In the genomic region with DNA sequence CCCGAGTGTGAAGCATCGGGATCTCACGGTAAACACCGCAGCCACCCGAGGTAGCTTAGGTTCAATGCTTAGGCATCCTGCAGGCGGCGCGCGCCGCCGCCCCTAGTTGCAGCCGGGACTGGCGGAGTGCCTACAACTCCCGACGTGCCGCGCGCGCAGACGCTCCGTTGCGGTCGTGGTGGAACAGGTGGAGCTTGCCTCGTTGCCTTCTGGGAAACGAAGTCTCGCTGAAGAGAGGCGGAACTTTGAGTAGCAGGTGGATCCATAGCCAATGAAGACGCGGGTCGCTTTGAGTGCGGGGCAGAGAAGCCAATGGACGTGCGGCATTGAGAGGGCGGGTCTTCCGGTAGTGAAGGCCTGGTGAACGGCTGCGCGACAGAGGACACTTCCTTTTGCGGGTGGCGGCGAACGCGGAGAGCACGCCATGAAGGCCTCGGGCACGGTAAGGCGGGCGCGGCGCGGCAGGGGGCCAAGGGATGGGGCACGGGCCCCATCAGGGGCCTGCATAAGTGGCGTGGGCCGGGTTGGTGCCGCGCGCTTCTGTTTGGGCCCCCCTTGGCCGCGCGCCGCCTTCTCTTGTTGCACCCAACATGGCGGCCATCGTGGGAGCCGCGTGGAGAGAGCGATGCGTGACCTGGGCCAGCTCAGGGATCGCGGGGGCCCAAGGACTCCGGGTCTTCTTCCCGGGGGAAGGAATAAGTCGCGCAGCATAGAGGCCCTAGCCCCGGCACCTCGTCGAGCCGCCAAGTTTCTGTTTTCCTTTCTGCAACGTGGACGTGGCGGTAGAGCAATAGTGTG, we compare ENCODE assay signal across 8 cellular contexts. TPM values are rescaled to one million over a fixed set of nuclear protein-coding genes. Genes with fewer than 3 reads are reported as not detected.
A peak's percentile ranks its signal among the peaks of the same experiment; 100 is the strongest.
DNase-seq lines count a peak whose midpoint lies in the region; ATAC-seq and TF ChIP-seq lines count a peak whose summit lies in the region.

A gene (plus strand): TSS at position 378 of the 798 bp plus-strand sequence. CDS start 47 bp downstream, at position 425.

- H3K27ac ChIP-seq in osteoblast (ENCODE audit: low read depth, low read length) (peak within 1 kb of the TSS; percentile 90), thymus (ENCODE audit: low read depth) (peak within 1 kb of the TSS; percentile 67)

- peaks cover 26% of the 10 kb centered on the region for H3K4me1 Mint-ChIP-seq in activated naive CD8-positive, alpha-beta T cell (ENCODE audit: low read depth)

- peak within 1 kb of the TSS; percentile 100 for H3K27ac Mint-ChIP-seq in activated naive CD8-positive, alpha-beta T cell

- H3K4me3 Mint-ChIP-seq in activated naive CD8-positive, alpha-beta T cell, result peak within 1 kb of the TSS; percentile 98

- peak; percentile 83 for ATAC-seq in HG02588 (IDR thresholded peaks at IDR 0.05; ENCODE audit: unreplicated experiment)

- H3K9me3 Mint-ChIP-seq in activated naive CD8-positive, alpha-beta T cell (ENCODE audit: low read depth), result no peaks in the 10 kb centered on the region

- H3K4me1 ChIP-seq in osteoblast (ENCODE audit: insufficient read depth, low read length), result peaks cover 16% of the 10 kb centered on the region
- peaks cover 11% of the 10 kb centered on the region for H3K4me1 ChIP-seq in thymus (ENCODE audit: control insufficient read depth, insufficient read depth, low read length)

- peak; percentile 97 for DNase-seq in GM10266 (ENCODE audit: extremely low spot score)
- peak; percentile 100 for DNase-seq in NCI-H1092 (lab: John Stamatoyannopoulos, UW)
- peak; percentile 99 for DNase-seq in SKM-1 (lab: John Stamatoyannopoulos, UW; ENCODE audit: unreplicated experiment)
- peak; percentile 100 for DNase-seq in glomerular visceral epithelial cell (ENCODE audit: extremely low spot score)
- DNase-seq in osteoblast (ENCODE audit: insufficient read length, low spot score, missing footprints), result peak; percentile 99

- H3K36me3 ChIP-seq in osteoblast (ENCODE audit: insufficient read depth, low read length), result peaks cover 36% of the 10 kb centered on the region
- H3K36me3 ChIP-seq in thymus (ENCODE audit: control insufficient read depth, insufficient read depth), result peaks cover 37% of the 10 kb centered on the region

- peak within 1 kb of the TSS; percentile 92 for H2AFZ ChIP-seq in osteoblast (ENCODE audit: low read length)

- peaks cover 44% of the 10 kb centered on the region for H4K20me1 ChIP-seq in osteoblast (ENCODE audit: insufficient read depth, low read length)

- TF ChIP-seq CTCF in GM10266 (IDR thresholded peaks at IDR 0.05; ENCODE audit: control insufficient read depth, insufficient read depth, low read depth, missing control alignments) (peak; percentile 93), osteoblast (IDR thresholded peaks at IDR 0.05; ENCODE audit: extremely low read depth, low read depth, low read length) (peak; percentile 87)

- WGBS in thymus, result under 1% methylated on average over 80 of the region's 80 CpGs

- H3K79me2 ChIP-seq in osteoblast (ENCODE audit: insufficient read depth, low read length), result peaks cover 34% of the 10 kb centered on the region

- H3K27me3 Mint-ChIP-seq in activated naive CD8-positive, alpha-beta T cell, result no peaks in the 10 kb centered on the region

- H3K27me3 ChIP-seq in osteoblast (ENCODE audit: insufficient read depth, low read length) (no peaks in the 10 kb centered on the region), thymus (ENCODE audit: control insufficient read depth, insufficient read depth) (no peaks in the 10 kb centered on the region)

- H3K36me3 Mint-ChIP-seq in activated naive CD8-positive, alpha-beta T cell, result peaks cover 20% of the 10 kb centered on the region

- H3K4me3 ChIP-seq in osteoblast (ENCODE audit: insufficient read depth, low read length), result peak within 1 kb of the TSS; percentile 100
- H3K4me3 ChIP-seq in thymus (ENCODE audit: low read length), result peak within 1 kb of the TSS; percentile 97

- no peaks in the 10 kb centered on the region for H3K9me3 ChIP-seq in osteoblast (ENCODE audit: low read depth, low read length)
- H3K9me3 ChIP-seq in thymus (ENCODE audit: control insufficient read depth), result no peaks in the 10 kb centered on the region

- peak within 1 kb of the TSS; percentile 88 for H3K4me2 ChIP-seq in osteoblast (ENCODE audit: insufficient read depth, low read length)

RNA-seq across cellular contexts. Expression of the gene that starts here (rescaled TPM):
- 786 and 869 TPM in 2 replicates for total RNA-seq in osteoblast
- 2,901 TPM for polyA plus RNA-seq in thymus

Comparison
In these comparisons a context has a peak if more than half of its experiments do, and no peak if none do; other contexts are left out.
1. Peak in every context shown above with its lines: DNase-seq, ATAC-seq, H3K4me3 ChIP-seq and H3K27ac ChIP-seq.